ENCODE assay signal across 14 cellular contexts in the genomic region with DNA sequence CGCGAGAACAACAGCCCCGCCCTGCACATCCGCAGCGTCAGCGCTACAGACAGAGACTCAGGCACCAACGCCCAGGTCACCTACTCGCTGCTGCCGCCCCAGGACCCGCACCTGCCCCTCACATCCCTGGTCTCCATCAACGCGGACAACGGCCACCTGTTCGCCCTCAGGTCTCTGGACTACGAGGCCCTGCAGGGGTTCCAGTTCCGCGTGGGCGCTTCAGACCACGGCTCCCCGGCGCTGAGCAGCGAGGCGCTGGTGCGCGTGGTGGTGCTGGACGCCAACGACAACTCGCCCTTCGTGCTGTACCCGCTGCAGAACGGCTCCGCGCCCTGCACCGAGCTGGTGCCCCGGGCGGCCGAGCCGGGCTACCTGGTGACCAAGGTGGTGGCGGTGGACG. TPM values are rescaled to one million over a fixed set of nuclear protein-coding genes. Genes with fewer than 3 reads are reported as not detected.
"Had no signal": no experiment of that assay in that cellular context is flagged by ENCODE, and none has a peak within 500 bp of the region (broad histone marks: within the 10 kb centered on the region; RNA-seq: fewer than 3 reads in every experiment).

No MANE protein-coding gene starts in this region.

RNA-seq across cellular contexts. Expression of gene PCDHB13, which starts 1.8 kb away (rescaled TPM):
- total RNA-seq: activated CD4-positive, alpha-beta memory T cell treated with anti-CD3 and anti-CD28 coated beads for 36 hours; activated CD4-positive, alpha-beta memory T cell treated with anti-CD3 and anti-CD28 coated beads, Interleukin-2, amount 10 ng/mL, durations not matched to agents 7 days and 5 days; activated CD4-positive, alpha-beta T cell treated with anti-CD3 and anti-CD28 coated beads for 36 hours; activated CD4-positive, alpha-beta T cell treated with anti-CD3 and anti-CD28 coated beads, Interleukin-2, amount 10 ng/mL, durations not matched to agents 7 days and 5 days; activated CD8-positive, alpha-beta memory T cell treated with anti-CD3 and anti-CD28 coated beads for 36 hours; activated CD8-positive, alpha-beta memory T cell treated with anti-CD3 and anti-CD28 coated beads, Interleukin-2, amount 10 ng/mL, durations not matched to agents 7 days and 5 days; activated CD8-positive, alpha-beta T cell treated with anti-CD3 and anti-CD28 coated beads for 36 hours; activated CD8-positive, alpha-beta T cell treated with anti-CD3 and anti-CD28 coated beads, Interleukin-2, amount 10 ng/mL, durations not matched to agents 7 days and 5 days; T-helper 1 cell treated with Interleukin-12 subunit alpha and Interleukin-12 subunit beta and Interleukin-4 antibody, amounts not matched to agents 30 ng/mL and 1 ng/mL, for 36 hours; T-helper 17 cell; T-helper 2 cell treated with Interferon-gamma antibody and Interleukin-4, amounts not matched to agents 100 ng/mL and 5 ng/mL, for 36 hours had no signal

RNA-seq across cellular contexts. Expression of gene PCDHB12, which starts 7.0 kb away (rescaled TPM):
- total RNA-seq: activated B cell treated with CpG ODN at 0.5 μM for 24 hours; activated CD4-positive, alpha-beta memory T cell treated with anti-CD3 and anti-CD28 coated beads for 36 hours; activated CD4-positive, alpha-beta memory T cell treated with anti-CD3 and anti-CD28 coated beads, Interleukin-2, amount 10 ng/mL, durations not matched to agents 7 days and 5 days; activated CD4-positive, alpha-beta T cell treated with anti-CD3 and anti-CD28 coated beads for 36 hours; activated CD4-positive, alpha-beta T cell treated with anti-CD3 and anti-CD28 coated beads, Interleukin-2, amount 10 ng/mL, durations not matched to agents 24 days and 14 days; activated CD4-positive, alpha-beta T cell treated with anti-CD3 and anti-CD28 coated beads, Interleukin-2, amount 10 ng/mL, durations not matched to agents 7 days and 5 days; activated CD8-positive, alpha-beta memory T cell treated with anti-CD3 and anti-CD28 coated beads for 36 hours; activated CD8-positive, alpha-beta memory T cell treated with anti-CD3 and anti-CD28 coated beads, Interleukin-2, amount 10 ng/mL, durations not matched to agents 7 days and 5 days; activated CD8-positive, alpha-beta T cell treated with anti-CD3 and anti-CD28 coated beads for 36 hours; activated CD8-positive, alpha-beta T cell treated with anti-CD3 and anti-CD28 coated beads, Interleukin-2, amount 10 ng/mL, durations not matched to agents 7 days and 5 days; T-cell; T-helper 1 cell treated with Interleukin-12 subunit alpha and Interleukin-12 subunit beta and Interleukin-4 antibody, amounts not matched to agents 30 ng/mL and 1 ng/mL, for 36 hours; T-helper 17 cell; T-helper 2 cell treated with Interferon-gamma antibody and Interleukin-4, amounts not matched to agents 100 ng/mL and 5 ng/mL, for 36 hours had no signal

RNA-seq across cellular contexts. Expression of gene PCDHB14, which starts 7.6 kb away (rescaled TPM):
- total RNA-seq: activated CD4-positive, alpha-beta memory T cell treated with anti-CD3 and anti-CD28 coated beads for 36 hours; activated CD4-positive, alpha-beta memory T cell treated with anti-CD3 and anti-CD28 coated beads, Interleukin-2, amount 10 ng/mL, durations not matched to agents 7 days and 5 days; activated CD4-positive, alpha-beta T cell treated with anti-CD3 and anti-CD28 coated beads for 36 hours; activated CD4-positive, alpha-beta T cell treated with anti-CD3 and anti-CD28 coated beads, Interleukin-2, amount 10 ng/mL, durations not matched to agents 24 days and 14 days; activated CD4-positive, alpha-beta T cell treated with anti-CD3 and anti-CD28 coated beads, Interleukin-2, amount 10 ng/mL, durations not matched to agents 7 days and 5 days; activated CD8-positive, alpha-beta memory T cell treated with anti-CD3 and anti-CD28 coated beads for 36 hours; activated CD8-positive, alpha-beta memory T cell treated with anti-CD3 and anti-CD28 coated beads, Interleukin-2, amount 10 ng/mL, durations not matched to agents 7 days and 5 days; activated CD8-positive, alpha-beta T cell treated with anti-CD3 and anti-CD28 coated beads for 36 hours; activated CD8-positive, alpha-beta T cell treated with anti-CD3 and anti-CD28 coated beads, Interleukin-2, amount 10 ng/mL, durations not matched to agents 7 days and 5 days; T-helper 1 cell treated with Interleukin-12 subunit alpha and Interleukin-12 subunit beta and Interleukin-4 antibody, amounts not matched to agents 30 ng/mL and 1 ng/mL, for 36 hours; T-helper 17 cell; T-helper 2 cell treated with Interferon-gamma antibody and Interleukin-4, amounts not matched to agents 100 ng/mL and 5 ng/mL, for 36 hours had no signal

RNA-seq across cellular contexts. Expression of gene PCDHB11, which starts 16.1 kb away (rescaled TPM):
- total RNA-seq: activated B cell treated with CpG ODN at 0.5 μM for 24 hours; activated CD4-positive, alpha-beta memory T cell treated with anti-CD3 and anti-CD28 coated beads for 36 hours; activated CD4-positive, alpha-beta memory T cell treated with anti-CD3 and anti-CD28 coated beads, Interleukin-2, amount 10 ng/mL, durations not matched to agents 7 days and 5 days; activated CD4-positive, alpha-beta T cell treated with anti-CD3 and anti-CD28 coated beads for 36 hours; activated CD4-positive, alpha-beta T cell treated with anti-CD3 and anti-CD28 coated beads, Interleukin-2, amount 10 ng/mL, durations not matched to agents 24 days and 14 days; activated CD4-positive, alpha-beta T cell treated with anti-CD3 and anti-CD28 coated beads, Interleukin-2, amount 10 ng/mL, durations not matched to agents 7 days and 5 days; activated CD8-positive, alpha-beta memory T cell treated with anti-CD3 and anti-CD28 coated beads for 36 hours; activated CD8-positive, alpha-beta memory T cell treated with anti-CD3 and anti-CD28 coated beads, Interleukin-2, amount 10 ng/mL, durations not matched to agents 7 days and 5 days; activated CD8-positive, alpha-beta T cell treated with anti-CD3 and anti-CD28 coated beads for 36 hours; activated CD8-positive, alpha-beta T cell treated with anti-CD3 and anti-CD28 coated beads, Interleukin-2, amount 10 ng/mL, durations not matched to agents 7 days and 5 days; T-cell; T-helper 1 cell treated with Interleukin-12 subunit alpha and Interleukin-12 subunit beta and Interleukin-4 antibody, amounts not matched to agents 30 ng/mL and 1 ng/mL, for 36 hours; T-helper 17 cell; T-helper 2 cell treated with Interferon-gamma antibody and Interleukin-4, amounts not matched to agents 100 ng/mL and 5 ng/mL, for 36 hours had no signal

RNA-seq across cellular contexts. Expression of gene PCDHB10, which starts 23.4 kb away (rescaled TPM):
- total RNA-seq: activated B cell treated with CpG ODN at 0.5 μM for 24 hours; activated CD4-positive, alpha-beta memory T cell treated with anti-CD3 and anti-CD28 coated beads for 36 hours; activated CD4-positive, alpha-beta memory T cell treated with anti-CD3 and anti-CD28 coated beads, Interleukin-2, amount 10 ng/mL, durations not matched to agents 7 days and 5 days; activated CD4-positive, alpha-beta T cell treated with anti-CD3 and anti-CD28 coated beads for 36 hours; activated CD4-positive, alpha-beta T cell treated with anti-CD3 and anti-CD28 coated beads, Interleukin-2, amount 10 ng/mL, durations not matched to agents 24 days and 14 days; activated CD4-positive, alpha-beta T cell treated with anti-CD3 and anti-CD28 coated beads, Interleukin-2, amount 10 ng/mL, durations not matched to agents 7 days and 5 days; activated CD8-positive, alpha-beta memory T cell treated with anti-CD3 and anti-CD28 coated beads for 36 hours; activated CD8-positive, alpha-beta memory T cell treated with anti-CD3 and anti-CD28 coated beads, Interleukin-2, amount 10 ng/mL, durations not matched to agents 7 days and 5 days; activated CD8-positive, alpha-beta T cell treated with anti-CD3 and anti-CD28 coated beads for 36 hours; activated CD8-positive, alpha-beta T cell treated with anti-CD3 and anti-CD28 coated beads, Interleukin-2, amount 10 ng/mL, durations not matched to agents 7 days and 5 days; T-cell; T-helper 1 cell treated with Interleukin-12 subunit alpha and Interleukin-12 subunit beta and Interleukin-4 antibody, amounts not matched to agents 30 ng/mL and 1 ng/mL, for 36 hours; T-helper 17 cell; T-helper 2 cell treated with Interferon-gamma antibody and Interleukin-4, amounts not matched to agents 100 ng/mL and 5 ng/mL, for 36 hours had no signal
